In genomic region chr1:8858888-8859706, GRCh38 we compare ENCODE assay signal across 8 cellular contexts. TPM values are rescaled to one million over a fixed set of nuclear protein-coding genes. Genes with fewer than 3 reads are reported as not detected.
DNase-seq lines count a peak whose midpoint lies in the region; ATAC-seq and TF ChIP-seq lines count a peak whose summit lies in the region.

No MANE protein-coding gene starts in this region.

- peak overlapping the region; percentile 91 for H3K27ac Mint-ChIP-seq in GM23338
- peak overlapping the region; percentile 78 for H3K27ac Mint-ChIP-seq in activated naive CD4-positive, alpha-beta T cell treated with anti-CD3 and anti-CD28 coated beads, Interleukin-2, amount 10 ng/mL, durations not matched to agents 7 days and 5 days

- intact Hi-C loops in PC-3 (cut with micrococcal nuclease) (no loop called here), left cardiac atrium (cut with DNase I) (no loop called here)

- 0 out of 2 replicates have a peak, but pooled peaks cover 3% of the 10 kb centered on the region for H3K79me2 ChIP-seq in GM23338 (replicated peaks; ENCODE audit: insufficient read depth)
- no peaks in the 10 kb centered on the region; the same call in 1 of the 2 replicates for H3K79me2 ChIP-seq in PC-3 (ENCODE audit: low read length)

- H3K9me3 ChIP-seq in PC-3 (ENCODE audit: low read length) (no peaks in the 10 kb centered on the region), skeletal muscle tissue (ENCODE audit: control insufficient read depth in 3 of 3, low read length in 3 of 3) (no peaks in the 10 kb centered on the region)

- ATAC-seq in GM23338 (peak; percentile 20), PC-3 (peak; percentile 9), left cardiac atrium (peak; percentile 30 to 38)

- BruUV-seq in PC-3 (replicated peaks; lab: Mats Ljungman, UMichigan): no TSS peak

- no peak overlapping the region for H3K4me3 ChIP-seq in GM23338
- H3K4me3 ChIP-seq in PC-3 (ENCODE audit: low read length): no peak overlapping the region
- H3K4me3 ChIP-seq in skeletal muscle tissue (ENCODE audit: low read length in 3 of 3): no peak overlapping the region

- H4K20me1 ChIP-seq in GM23338 (replicated peaks; ENCODE audit: insufficient read depth): peaks cover 35% of the 10 kb centered on the region
- H4K20me1 ChIP-seq in PC-3 (ENCODE audit: low read length): peaks cover 52% of the 10 kb centered on the region

- TF ChIP-seq CTCF in GM23338 (conservative IDR thresholded peaks at IDR 0.05; ENCODE audit: low read depth in 2 of 2) (peak; percentile 74 to 83), PC-3 (conservative IDR thresholded peaks at IDR 0.05; ENCODE audit: low read depth, low read length) (peak; percentile 72)

- H3K36me3 Mint-ChIP-seq in GM23338 (ENCODE audit: low read depth): peaks cover 74% of the 10 kb centered on the region
- peaks cover 70% of the 10 kb centered on the region for H3K36me3 Mint-ChIP-seq in activated naive CD4-positive, alpha-beta T cell treated with anti-CD3 and anti-CD28 coated beads, Interleukin-2, amount 10 ng/mL, durations not matched to agents 7 days and 5 days

- DNase-seq in CD1c-positive myeloid dendritic cell (ENCODE audit: extremely low spot score): peak; percentile 72
- DNase-seq in GM23338 (ENCODE audit: low spot score): peak; percentile 84
- peak; percentile 66 for DNase-seq in PC-3
- peak; percentile 67 for DNase-seq in activated naive CD4-positive, alpha-beta T cell treated with anti-CD3 and anti-CD28 coated beads, Interleukin-2, amount 10 ng/mL, durations not matched to agents 7 days and 5 days
- no peak for DNase-seq in left cardiac atrium
- DNase-seq in COLO829 (ENCODE audit: low spot score): no peak
- no peak for DNase-seq in occipital lobe (lab: John Stamatoyannopoulos, UW)

- H3K36me3 ChIP-seq in GM23338 (ENCODE audit: insufficient read depth) (peaks cover 56% of the 10 kb centered on the region), PC-3 (ENCODE audit: low read depth, low read length) (peaks cover 49% of the 10 kb centered on the region), skeletal muscle tissue (ENCODE audit: control insufficient read depth in 3 of 3, insufficient read depth in 3 of 3, low read length in 3 of 3) (peaks cover 40 to 61% (median 48%) of the 10 kb centered on the region in 3 donors)

- H3K27me3 Mint-ChIP-seq in GM23338 (ENCODE audit: insufficient read depth, low read depth, poor library complexity): peaks cover 26% of the 10 kb centered on the region
- no peaks in the 10 kb centered on the region for H3K27me3 Mint-ChIP-seq in activated naive CD4-positive, alpha-beta T cell treated with anti-CD3 and anti-CD28 coated beads, Interleukin-2, amount 10 ng/mL, durations not matched to agents 7 days and 5 days

- no peak overlapping the region for H3K4me2 ChIP-seq in GM23338
- H3K4me2 ChIP-seq in PC-3 (ENCODE audit: low read length): no peak overlapping the region

- H3K27me3 ChIP-seq in GM23338 (ENCODE audit: insufficient read depth) (no peaks in the 10 kb centered on the region), PC-3 (ENCODE audit: low read length) (no peaks in the 10 kb centered on the region), skeletal muscle tissue (ENCODE audit: control insufficient read depth in 3 of 3, insufficient read depth in 3 of 3, low read length in 3 of 3) (no peaks in the 10 kb centered on the region)

- H3K4me1 ChIP-seq in GM23338 (ENCODE audit: insufficient read depth): peaks cover 3% of the 10 kb centered on the region; the same call in 1 of the 2 replicates
- H3K4me1 ChIP-seq in PC-3 (ENCODE audit: insufficient read depth, low read length): 0 out of 2 replicates have a peak, but pooled peaks cover 6% of the 10 kb centered on the region
- H3K4me1 ChIP-seq in skeletal muscle tissue (ENCODE audit: control insufficient read depth in 3 of 3, insufficient read depth in 3 of 3, low read length in 3 of 3): peaks cover 12 to 20% (median 20%) of the 10 kb centered on the region in 3 donors

- no peak overlapping the region for H3K4me3 Mint-ChIP-seq in GM23338
- H3K4me3 Mint-ChIP-seq in activated naive CD4-positive, alpha-beta T cell treated with anti-CD3 and anti-CD28 coated beads, Interleukin-2, amount 10 ng/mL, durations not matched to agents 7 days and 5 days: no peak overlapping the region

- peaks cover 71% of the 10 kb centered on the region for H3F3A ChIP-seq in GM23338 (replicated peaks; ENCODE audit: low read depth)
- H3F3A ChIP-seq in PC-3 (ENCODE audit: low read length, unreplicated experiment): peaks cover 49% of the 10 kb centered on the region

- H3K27ac ChIP-seq in GM23338 (ENCODE audit: low read depth): peak overlapping the region; percentile 90
- H3K27ac ChIP-seq in PC-3 (ENCODE audit: low read length): no peak overlapping the region
- peak overlapping the region; percentile 36 for H3K27ac ChIP-seq in skeletal muscle tissue (ENCODE audit: low read depth, low read length)

- CTCF ChIA-PET in PC-3 (lab: Charles Lee): interaction anchor here (0.6 to 0.8 kb wide), 3 partner anchors 12 to 119 kb away, joined by 3 read pairs; no protein-coding TSS in a partner anchor
- CTCF ChIA-PET in activated naive CD4-positive, alpha-beta T cell treated with anti-CD3 and anti-CD28 coated beads, Interleukin-2, amount 10 ng/mL, durations not matched to agents 7 days and 5 days (lab: Charles Lee): interaction anchor here (0.6 to 4.2 kb wide), 19 partner anchors 8 to 324 kb away, joined by 3 to 37 read pairs (median 4); partner anchors contain the start of gene ENO1

- POLR2A ChIA-PET in PC-3 (lab: Charles Lee; ENCODE audit: unreplicated experiment): interaction anchor here (0.6 kb wide), 1 partner anchor 14 kb away, joined by 3 read pairs; no protein-coding TSS in a partner anchor

- no peak overlapping the region for H3K9ac ChIP-seq in PC-3 (ENCODE audit: low read length)
- H3K9ac ChIP-seq in skeletal muscle tissue (ENCODE audit: low read depth in 1 of 3, low read length in 3 of 3): peak overlapping the region in 2 of 3 donors; percentile 38 to 54

- H3K9me2 ChIP-seq in GM23338 (ENCODE audit: insufficient read depth): no peaks in the 10 kb centered on the region
- H3K9me2 ChIP-seq in PC-3 (replicated peaks; ENCODE audit: low read length): no peaks in the 10 kb centered on the region

- H3K4me1 Mint-ChIP-seq in GM23338: peaks cover 31% of the 10 kb centered on the region
- peaks cover 52% of the 10 kb centered on the region for H3K4me1 Mint-ChIP-seq in activated naive CD4-positive, alpha-beta T cell treated with anti-CD3 and anti-CD28 coated beads, Interleukin-2, amount 10 ng/mL, durations not matched to agents 7 days and 5 days

- H2AFZ ChIP-seq in GM23338: no peak overlapping the region
- H2AFZ ChIP-seq in PC-3 (ENCODE audit: low read length): no peak overlapping the region

- H3K9me3 Mint-ChIP-seq in GM23338: peaks cover 2% of the 10 kb centered on the region; the same call in 1 of the 3 replicates
- H3K9me3 Mint-ChIP-seq in activated naive CD4-positive, alpha-beta T cell treated with anti-CD3 and anti-CD28 coated beads, Interleukin-2, amount 10 ng/mL, durations not matched to agents 7 days and 5 days: no peaks in the 10 kb centered on the region

RNA-seq across cellular contexts. Expression of gene ENO1, which starts 19.4 kb away (rescaled TPM):
- total RNA-seq in GM23338 (2014; rRNA removed; shearing (Covaris generic)): 1,517 and 1,831 TPM in 2 replicates
- 882 and 910 TPM in 2 replicates for polyA plus RNA-seq in GM23338 (2016; fragmentation: Nextera tagmentation; extraction: Ambion mirVana)
- total RNA-seq in PC-3 (2014; rRNA removed) (3,669 and 3,712 TPM in 2 replicates), left cardiac atrium (100 to 1,000 TPM; 242 to 476 TPM), skeletal muscle tissue (320 TPM), occipital lobe (260 TPM)

RNA-seq across cellular contexts. Expression of gene RERE, which starts 41.7 kb away (rescaled TPM):
- 157 and 170 TPM in 2 replicates for total RNA-seq in GM23338 (2014; rRNA removed; shearing (Covaris generic))
- 148 and 166 TPM in 2 replicates for polyA plus RNA-seq in GM23338 (2016; fragmentation: Nextera tagmentation; extraction: Ambion mirVana)
- 24.2 and 45.2 TPM in 2 replicates for total RNA-seq in PC-3 (2014; rRNA removed)
- 100 to 1,000 TPM; 128 to 162 TPM for total RNA-seq in left cardiac atrium
- total RNA-seq in skeletal muscle tissue: 212 TPM
- total RNA-seq in occipital lobe: 1,292 TPM

Comparison
In these comparisons a context has a peak if more than half of its experiments do, and no peak if none do; other contexts are left out.
1. DNase-seq: peak in CD1c-positive myeloid dendritic cell (single experiment), GM23338 (single experiment), PC-3 (single experiment) and activated naive CD4-positive, alpha-beta T cell treated with anti-CD3 and anti-CD28 coated beads, Interleukin-2, amount 10 ng/mL, durations not matched to agents 7 days and 5 days (single experiment); none in left cardiac atrium (single experiment), COLO829 (single experiment) and occipital lobe (single experiment).
2. Peak in every context shown above with its lines, with median percentiles within 50 percentile points of each other: ATAC-seq.